Comparison of ENCODE assay signal across 24 cellular contexts in genomic region chr9:127320122-127320378, GRCh38. TPM values are rescaled to one million over a fixed set of nuclear protein-coding genes. Genes with fewer than 3 reads are reported as not detected.
DNase-seq lines count a peak whose midpoint lies in the region; ATAC-seq and TF ChIP-seq lines count a peak whose summit lies in the region.
"Had no signal": no experiment of that assay in that cellular context is flagged by ENCODE, and none has a peak within 500 bp of the region (broad histone marks: within the 10 kb centered on the region; RNA-seq: fewer than 3 reads in every experiment).

No MANE protein-coding gene starts in this region.

- DNase-seq in heart left ventricle (no peak), left ventricle myocardium superior (no peak), MM.1S (no peak), substantia nigra (lab: John Stamatoyannopoulos, UW) (no peak), A172 (ENCODE audit: low spot score) (no peak)
- DNase-seq: CD4-positive, CD25-positive, alpha-beta regulatory T cell; DMS153; DND-41; IMR-90; NCI-H1048; NCI-H1417; NCI-H1694; NCI-H2029 treated with DMSO at 0.1 percent for 48 hours; NCI-H446 treated with DMSO at 0.1 percent for 48 hours; NCI-H526; NCI-H82; OCI-M1; Peyer's patch; SIG-M5 had no signal

- no peaks in the 10 kb centered on the region for H3K79me2 ChIP-seq in MM.1S (ENCODE audit: low read length)

- no peaks in the 10 kb centered on the region for H3F3A ChIP-seq in MM.1S (ENCODE audit: insufficient read depth, low read length)

- TF ChIP-seq CTCF in heart left ventricle (IDR thresholded peaks at IDR 0.05): no peak
- no peak for TF ChIP-seq CTCF in nephron (IDR thresholded peaks at IDR 0.05; ENCODE audit: unreplicated experiment in 3 of 3)
- TF ChIP-seq CTCF in MM.1S (IDR thresholded peaks at IDR 0.05; ENCODE audit: low read length): no peak

- H2AFZ ChIP-seq in MM.1S (ENCODE audit: low read length): no peak overlapping the region

- peaks cover 13% of the 10 kb centered on the region for H3K4me1 Mint-ChIP-seq in nephron
- H3K4me1 Mint-ChIP-seq: CD4-positive, CD25-positive, alpha-beta regulatory T cell had no signal

- intact Hi-C loops in heart left ventricle (cut with DNase I) (loop anchor here in 1 of 10 donors (2.0 kb wide), 1 partner anchor 15 kb away; no protein-coding TSS in a partner anchor), left ventricle myocardium superior (cut with micrococcal nuclease) (no loop called here)

- ATAC-seq in heart left ventricle (no peak), left ventricle myocardium superior (no peak), SK-N-SH treated with all-trans-retinoic acid at 6 μM for 48 hours (no peak; the same call in 2 of the 3 replicates)
- ATAC-seq: HCT116 had no signal

- H3K36me3 Mint-ChIP-seq in nephron (ENCODE audit: low read depth): peaks cover 20% of the 10 kb centered on the region
- H3K36me3 Mint-ChIP-seq: CD4-positive, CD25-positive, alpha-beta regulatory T cell had no signal

- no peak overlapping the region for H3K4me2 ChIP-seq in MM.1S (ENCODE audit: low read depth, low read length)
- H3K4me2 ChIP-seq: BLaER1 had no signal

- no peaks in the 10 kb centered on the region for H3K27me3 Mint-ChIP-seq in nephron (ENCODE audit: low read depth)
- H3K27me3 Mint-ChIP-seq: CD4-positive, CD25-positive, alpha-beta regulatory T cell had no signal

- H3K4me3 ChIP-seq in heart left ventricle (no peak overlapping the region), MM.1S (ENCODE audit: low read length) (no peak overlapping the region)
- H3K4me3 ChIP-seq: BLaER1, Peyer's patch had no signal

- no peak overlapping the region for H3K4me3 Mint-ChIP-seq in nephron
- H3K4me3 Mint-ChIP-seq: CD4-positive, CD25-positive, alpha-beta regulatory T cell had no signal

- 64 to 73% (median 68%) methylated on average over 2 of the region's 2 CpGs for whole genome bisulfite sequencing in heart left ventricle, 4 donors

- H3K9me2 ChIP-seq in MM.1S (replicated peaks; ENCODE audit: insufficient read depth, low read length): no peaks in the 10 kb centered on the region

- H3K27me3 ChIP-seq in heart left ventricle: no peaks in the 10 kb centered on the region
- no peaks in the 10 kb centered on the region for H3K27me3 ChIP-seq in MM.1S (replicated peaks; ENCODE audit: insufficient read depth, low read length)
- H3K27me3 ChIP-seq: BLaER1, Peyer's patch had no signal

- no peaks in the 10 kb centered on the region for H4K20me1 ChIP-seq in MM.1S (ENCODE audit: insufficient read depth, low read length)
- H4K20me1 ChIP-seq: BLaER1 had no signal

- no peak overlapping the region for H3K9ac ChIP-seq in MM.1S (ENCODE audit: low read length)
- H3K9ac ChIP-seq: BLaER1 had no signal

- H3K27ac Mint-ChIP-seq in nephron: peak overlapping the region in 2 of 3 experiments; percentile 49 to 70
- H3K27ac Mint-ChIP-seq: CD4-positive, CD25-positive, alpha-beta regulatory T cell had no signal

- H3K36me3 ChIP-seq in heart left ventricle (peaks cover 0 to 54% (median 4%) of the 10 kb centered on the region in 9 donors), MM.1S (replicated peaks; ENCODE audit: insufficient read depth, low read length) (no peaks in the 10 kb centered on the region)
- H3K36me3 ChIP-seq: Peyer's patch had no signal

- H3K27ac ChIP-seq in heart left ventricle (peak overlapping the region in 10 of 12 donors; percentile 7 to 76 (median 52)), MM.1S (ENCODE audit: low read length) (no peak overlapping the region), substantia nigra (ENCODE audit: low read depth, low read length, poor library complexity, severe bottlenecking) (no peak overlapping the region)
- H3K27ac ChIP-seq: 22Rv1, BLaER1, Peyer's patch had no signal

- no peak for TF ChIP-seq POLR2A in heart left ventricle (IDR thresholded peaks at IDR 0.05)

- H3K9me3 ChIP-seq in heart left ventricle (no peaks in the 10 kb centered on the region), MM.1S (replicated peaks; ENCODE audit: insufficient read depth, low read length) (no peaks in the 10 kb centered on the region)
- H3K9me3 ChIP-seq: BLaER1, Peyer's patch had no signal

- peaks cover 0 to 42% (median 21%) of the 10 kb centered on the region in 12 donors for H3K4me1 ChIP-seq in heart left ventricle
- no peaks in the 10 kb centered on the region for H3K4me1 ChIP-seq in MM.1S (ENCODE audit: low read length)
- H3K4me1 ChIP-seq: BLaER1, Peyer's patch had no signal

- no peaks in the 10 kb centered on the region for H3K9me3 Mint-ChIP-seq in nephron
- H3K9me3 Mint-ChIP-seq: CD4-positive, CD25-positive, alpha-beta regulatory T cell had no signal

TF ChIP-seq in SK-N-SH treated with all-trans-retinoic acid at 6 μM for 48 hours, 23 proteins besides CTCF, POLR2A, EP300 and RAD21:
- peak; percentile 93 for TF ChIP-seq ZFP3 (CRISPR knock-in tag; IDR thresholded peaks at IDR 0.05)
- TF ChIP-seq OSR1 (CRISPR knock-in tag; IDR thresholded peaks at IDR 0.05): no peak

RNA-seq across cellular contexts. Expression of gene GARNL3, which starts 55.5 kb away (rescaled TPM):
- 10 to 100 TPM; 11.9 to 60.4 (median 26.0) TPM for total RNA-seq in heart left ventricle
- 10 to 100 TPM in 1 of 2 donors, 1 to 10 TPM in 1; 7.1 to 14.9 TPM for polyA plus RNA-seq in heart left ventricle
- 17.3 TPM for total RNA-seq in left ventricle myocardium superior
- total RNA-seq in A172 (2014; rRNA removed; shearing (Covaris generic)): 5.8 and 6.3 TPM in 2 replicates

Comparison
In these comparisons a context has a peak if more than half of its experiments do, and no peak if none do; other contexts are left out.
1. H3K27ac ChIP-seq: peak in heart left ventricle (10 of 12); none in MM.1S (single experiment) and substantia nigra (single experiment).